18 cellular contexts compared by ENCODE assay signal in the genomic region with DNA sequence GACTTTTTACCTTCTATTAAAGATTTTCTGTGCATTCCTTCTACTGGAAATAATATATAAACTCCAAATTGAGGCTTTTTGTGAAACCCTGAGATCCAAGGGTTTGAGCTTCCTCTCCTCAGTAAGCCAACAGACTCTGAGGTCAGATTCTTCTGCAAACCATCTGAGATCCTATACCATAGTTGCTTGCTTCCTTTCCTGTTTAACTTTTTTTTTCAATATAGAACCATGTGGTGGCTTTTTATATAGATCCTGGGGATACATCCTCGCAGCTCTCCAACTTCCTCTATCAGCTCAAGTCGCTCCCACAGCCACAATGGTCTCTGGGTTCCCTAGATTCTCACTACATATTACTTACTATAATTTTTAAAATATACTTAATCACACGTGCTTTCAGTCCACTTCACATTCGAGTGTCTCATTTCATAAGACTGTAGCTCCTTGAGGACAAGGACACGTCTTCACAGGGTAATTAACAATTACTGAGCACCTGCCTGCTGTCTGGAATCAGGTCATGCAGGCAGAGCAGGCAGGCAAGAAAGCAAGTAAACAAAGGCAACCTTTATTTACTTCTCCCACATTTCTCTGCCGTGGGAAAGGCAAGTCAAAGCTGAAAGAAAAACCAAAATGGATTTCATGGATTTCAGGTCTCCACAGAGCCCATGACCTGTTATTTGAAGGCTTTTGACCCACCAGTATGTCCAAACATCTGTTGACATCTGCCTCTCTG.
DNase-seq lines count a peak whose midpoint lies in the region; ATAC-seq and TF ChIP-seq lines count a peak whose summit lies in the region.
"Had no signal": no experiment of that assay in that cellular context is flagged by ENCODE, and none has a peak within 500 bp of the region (broad histone marks: within the 10 kb centered on the region; RNA-seq: fewer than 3 reads in every experiment).

No MANE protein-coding gene starts in this region.

- H3K79me1 ChIP-seq in IMR-90 (ENCODE audit: low read depth in 1 of 2, low read length in 2 of 2), result no peaks in the 10 kb centered on the region

- no peak overlapping the region for H4K8ac ChIP-seq in IMR-90 (ENCODE audit: low read depth in 2 of 2, low read length in 2 of 2)

- H2AFZ ChIP-seq in IMR-90 (replicated peaks; ENCODE audit: low read length, poor library complexity), result no peak overlapping the region
- H2AFZ ChIP-seq: PC-9 had no signal

- no peaks in the 10 kb centered on the region for H3K27me3 ChIP-seq in IMR-90 (ENCODE audit: control insufficient read depth, insufficient read depth, low read length)
- H3K27me3 ChIP-seq: SJCRH30 had no signal

- no peaks in the 10 kb centered on the region for H3K36me3 Mint-ChIP-seq in memory B cell
- H3K36me3 Mint-ChIP-seq: CD14-positive monocyte had no signal

- TF ChIP-seq CTCF in IMR-90 (conservative IDR thresholded peaks at IDR 0.05; ENCODE audit: low read depth, low read length), result no peak

- dilution Hi-C loops in IMR-90 (cut with HindIII; ENCODE audit: low sequenced_read_pairs, unreplicated experiment), result no loop called here

- H3K18ac ChIP-seq in IMR-90 (ENCODE audit: low read depth, low read length), result no peak overlapping the region

- ATAC-seq in IMR-90 (ENCODE audit: low read depth) (no peak), memory B cell (ENCODE audit: low read depth) (no peak), GM18520 (IDR thresholded peaks at IDR 0.05; ENCODE audit: unreplicated experiment) (no peak)
- ATAC-seq: GM12878 had no signal

- H2BK5ac ChIP-seq in IMR-90 (ENCODE audit: low read depth, low read length, poor library complexity, severe bottlenecking), result no peak overlapping the region

- H4K91ac ChIP-seq in IMR-90 (ENCODE audit: insufficient read depth, low read depth, low read length), result no peak overlapping the region

- DNase-seq in NCI-H748 (lab: John Stamatoyannopoulos, UW; ENCODE audit: unreplicated experiment) (peak; percentile 23), NCI-H748 treated with DMSO at 0.1 percent for 48 hours (lab: John Stamatoyannopoulos, UW) (no peak), IMR-90 (no peak), NOMO-1 treated with DMSO at 0.1 percent for 48 hours (lab: John Stamatoyannopoulos, UW; ENCODE audit: unreplicated experiment) (peak; percentile 34), memory B cell (ENCODE audit: low spot score in 2 of 2) (no peak), C1 segment of cervical spinal cord (lab: John Stamatoyannopoulos, UW) (no peak)
- DNase-seq: H9, NCI-H1092, NCI-H1694, NCI-H2107, NCI-H345, PC-9, SJCRH30, T-helper 2 cell had no signal

- no peak for TF ChIP-seq POLR2A in IMR-90 (IDR thresholded peaks at IDR 0.05; ENCODE audit: low read depth, low read length)

- H2BK20ac ChIP-seq in IMR-90 (ENCODE audit: low read depth, low read length), result no peak overlapping the region

- TF ChIP-seq RAD21 in IMR-90 (IDR thresholded peaks at IDR 0.05; ENCODE audit: low read length), result no peak

- WGBS in IMR-90 (ENCODE audit: extremely low coverage in 2 of 2, insufficient read length in 1 of 2), 2 experiments, result no CpG with 5 or more reads among the region's 6 CpGs

- BruUV-seq in IMR-90 (replicated peaks; lab: Mats Ljungman, UMichigan), result no TSS peak

- H3K14ac ChIP-seq in IMR-90 (replicated peaks; ENCODE audit: low read depth, low read length), result no peak overlapping the region

- H3K4ac ChIP-seq in IMR-90 (ENCODE audit: low read depth, low read length), result no peak overlapping the region

- H3K56ac ChIP-seq in IMR-90 (ENCODE audit: extremely low read depth, insufficient read depth, low read length), result no peak overlapping the region

- H3K9ac ChIP-seq in IMR-90 (ENCODE audit: low read depth, low read length), result no peak overlapping the region

- no peaks in the 10 kb centered on the region for H3K9me3 Mint-ChIP-seq in memory B cell
- H3K9me3 Mint-ChIP-seq: H9, IgD-negative memory B cell had no signal

- POLR2A ChIA-PET in IMR-90 (lab: Charles Lee; ENCODE audit: unreplicated experiment), result no interaction called here

- H2BK15ac ChIP-seq in IMR-90 (ENCODE audit: low read depth, low read length), result 0 out of 3 replicates have a peak overlapping the region, but pooled peaks have one; percentile 36

- no peak overlapping the region for H3K4me3 Mint-ChIP-seq in memory B cell
- H3K4me3 Mint-ChIP-seq: CD14-positive monocyte, H9, IgD-negative memory B cell had no signal

- H3K4me1 Mint-ChIP-seq in memory B cell, result no peaks in the 10 kb centered on the region
- H3K4me1 Mint-ChIP-seq: IgD-negative memory B cell had no signal

- no peaks in the 10 kb centered on the region; the same call in 1 of the 2 replicates for H3K4me1 ChIP-seq in IMR-90 (ENCODE audit: control insufficient read depth, insufficient read depth, low read length)
- H3K4me1 ChIP-seq: SJCRH30 had no signal

- no peak overlapping the region for H2AK9ac ChIP-seq in IMR-90 (replicated peaks; ENCODE audit: low read depth, low read length, poor library complexity)

- H3K27ac ChIP-seq in IMR-90 (ENCODE audit: insufficient read depth, low read length), result no peak overlapping the region
- H3K27ac ChIP-seq: PC-9, SJCRH30 had no signal

- no peak overlapping the region for H3K23ac ChIP-seq in IMR-90 (ENCODE audit: low read depth, low read length)

- H2BK120ac ChIP-seq in IMR-90 (ENCODE audit: low read depth, low read length), result no peak overlapping the region

- intact Hi-C loops in IMR-90 (cut with micrococcal nuclease), result loop anchor here (10.0 kb wide), 2 partner anchors 735 to 1095 kb away; no protein-coding TSS in a partner anchor

- no peaks in the 10 kb centered on the region for H3K27me3 Mint-ChIP-seq in memory B cell
- H3K27me3 Mint-ChIP-seq: IgD-negative memory B cell had no signal

- H3K27ac Mint-ChIP-seq in memory B cell, result peak overlapping the region; percentile 21
- H3K27ac Mint-ChIP-seq: CD14-positive monocyte, H9, IgD-negative memory B cell had no signal

- H3K9me1 ChIP-seq in IMR-90 (ENCODE audit: insufficient read depth, low read length), result no peaks in the 10 kb centered on the region

- in situ Hi-C loops in IMR-90 (cut with MboI; ENCODE audit: low sequenced_read_pairs), result no loop called here

- no peak overlapping the region for H3K4me2 ChIP-seq in IMR-90 (ENCODE audit: low read depth, low read length)
- H3K4me2 ChIP-seq: PC-9 had no signal

- H4K20me1 ChIP-seq in IMR-90 (ENCODE audit: insufficient read depth, low read length), result no peaks in the 10 kb centered on the region

- H2AK5ac ChIP-seq in IMR-90 (ENCODE audit: low read depth, low read length), result no peak overlapping the region

- no peaks in the 10 kb centered on the region for H3K36me3 ChIP-seq in IMR-90 (ENCODE audit: control insufficient read depth, insufficient read depth, low read length)
- H3K36me3 ChIP-seq: SJCRH30 had no signal

- H3K4me3 ChIP-seq in IMR-90 (ENCODE audit: insufficient read depth, low read depth, low read length), result no peak overlapping the region
- H3K4me3 ChIP-seq: GM12878, PC-9, SJCRH30 had no signal

- CTCF ChIA-PET in IMR-90 (lab: Yijun Ruan, JAX), result no interaction called here

- no peaks in the 10 kb centered on the region for H3K9me3 ChIP-seq in IMR-90 (ENCODE audit: control insufficient read depth, insufficient read depth, low read length)
- H3K9me3 ChIP-seq: SJCRH30 had no signal

- no peak overlapping the region for H4K5ac ChIP-seq in IMR-90 (ENCODE audit: low read depth, low read length)

TF ChIP-seq in IMR-90, 13 proteins besides CTCF, POLR2A, EP300 and RAD21:
- no peak for TF ChIP-seq SMC3 (IDR thresholded peaks at IDR 0.05; ENCODE audit: low read depth, low read length)
- no peak for TF ChIP-seq RCOR1 (IDR thresholded peaks at IDR 0.05; ENCODE audit: insufficient replicate concordance, low read length)
- TF ChIP-seq CEBPB (IDR thresholded peaks at IDR 0.05; ENCODE audit: low read depth, low read length), result no peak
- TF ChIP-seq BHLHE40 (IDR thresholded peaks at IDR 0.05; ENCODE audit: low read depth, low read length), result no peak
- TF ChIP-seq MAFK (IDR thresholded peaks at IDR 0.05; ENCODE audit: low read depth, low read length), result no peak
- TF ChIP-seq, protein P1, sequence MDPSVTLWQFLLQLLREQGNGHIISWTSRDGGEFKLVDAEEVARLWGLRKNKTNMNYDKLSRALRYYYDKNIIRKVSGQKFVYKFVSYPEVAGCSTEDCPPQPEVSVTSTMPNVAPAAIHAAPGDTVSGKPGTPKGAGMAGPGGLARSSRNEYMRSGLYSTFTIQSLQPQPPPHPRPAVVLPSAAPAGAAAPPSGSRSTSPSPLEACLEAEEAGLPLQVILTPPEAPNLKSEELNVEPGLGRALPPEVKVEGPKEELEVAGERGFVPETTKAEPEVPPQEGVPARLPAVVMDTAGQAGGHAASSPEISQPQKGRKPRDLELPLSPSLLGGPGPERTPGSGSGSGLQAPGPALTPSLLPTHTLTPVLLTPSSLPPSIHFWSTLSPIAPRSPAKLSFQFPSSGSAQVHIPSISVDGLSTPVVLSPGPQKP (IDR thresholded peaks at IDR 0.05; ENCODE audit: borderline replicate concordance, low read depth, low read length), result no peak
- TF ChIP-seq, protein P2, sequence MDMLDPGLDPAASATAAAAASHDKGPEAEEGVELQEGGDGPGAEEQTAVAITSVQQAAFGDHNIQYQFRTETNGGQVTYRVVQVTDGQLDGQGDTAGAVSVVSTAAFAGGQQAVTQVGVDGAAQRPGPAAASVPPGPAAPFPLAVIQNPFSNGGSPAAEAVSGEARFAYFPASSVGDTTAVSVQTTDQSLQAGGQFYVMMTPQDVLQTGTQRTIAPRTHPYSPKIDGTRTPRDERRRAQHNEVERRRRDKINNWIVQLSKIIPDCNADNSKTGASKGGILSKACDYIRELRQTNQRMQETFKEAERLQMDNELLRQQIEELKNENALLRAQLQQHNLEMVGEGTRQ (IDR thresholded peaks at IDR 0.05; ENCODE audit: low read depth, low read length), result no peak
- no peak for TF ChIP-seq MAZ (IDR thresholded peaks at IDR 0.05; ENCODE audit: borderline replicate concordance, low read depth, low read length)
- TF ChIP-seq MXI1 (IDR thresholded peaks at IDR 0.05; ENCODE audit: borderline replicate concordance, low read depth, low read length), result no peak
- TF ChIP-seq RFX5 (IDR thresholded peaks at IDR 0.05; ENCODE audit: low read depth, low read length), result no peak
- no peak for TF ChIP-seq CHD1 (IDR thresholded peaks at IDR 0.05; ENCODE audit: low read depth, low read length)
- TF ChIP-seq FOS (IDR thresholded peaks at IDR 0.05; ENCODE audit: low read depth, low read length), result no peak
- no peak for TF ChIP-seq NFE2L2 (IDR thresholded peaks at IDR 0.05; ENCODE audit: low read depth, low read length)

Comparison
In these comparisons a context has a peak if more than half of its experiments do, and no peak if none do; other contexts are left out.
1. DNase-seq: peak in NCI-H748 (single experiment) and NOMO-1 treated with DMSO at 0.1 percent for 48 hours (single experiment); none in NCI-H748 treated with DMSO at 0.1 percent for 48 hours (single experiment), IMR-90 (single experiment), memory B cell (0 of 2) and C1 segment of cervical spinal cord (0 of 14).